Comparison of ENCODE assay signal across 26 cellular contexts in genomic region chr7:33075818-33076483, GRCh38.
"Had no signal": no experiment of that assay in that cellular context is flagged by ENCODE, and none has a peak within 500 bp of the region (broad histone marks: within the 10 kb centered on the region; RNA-seq: fewer than 3 reads in every experiment).

No MANE protein-coding gene starts in this region.

- DNase-seq: cortex of kidney; effector memory CD8-positive, alpha-beta T cell; erythroblast; esophagus squamous epithelium; foreskin melanocyte; hypothalamus; left ventricle myocardium superior; lower lobe of right lung; naive thymus-derived CD8-positive, alpha-beta T cell; nephron progenitor cell; nucleus accumbens; sigmoid colon; spleen; stimulated activated CD4-positive, alpha-beta T cell treated with anti-CD3 and anti-CD28 coated beads, Interleukin-2, amount 100 ng/mL, for 48 hours; stimulated activated CD8-positive, alpha-beta memory T cell treated with anti-CD3 and anti-CD28 coated beads, Interleukin-4, amount 100 ng/mL, for 48 hours; stimulated activated naive CD4-positive, alpha-beta T cell; stimulated activated naive CD8-positive, alpha-beta T cell treated with anti-CD3 and anti-CD28 coated beads, Interleukin-15, amount 100 ng/mL, for 72 hours; transverse colon; upper lobe of right lung had no signal

- FAIRE-seq: endometrium, keratinocyte had no signal

- H3K27ac ChIP-seq: esophagus squamous epithelium, lower lobe of right lung, prostate gland, right atrium auricular region, sigmoid colon, skin epidermis, spleen, suprapubic skin, transverse colon, upper lobe of right lung, vagina had no signal

- ATAC-seq: left ventricle myocardium superior; lower lobe of right lung; naive thymus-derived CD8-positive, alpha-beta T cell; upper lobe of right lung had no signal

- H3K4me3 ChIP-seq: esophagus squamous epithelium, lower lobe of right lung, prostate gland, right atrium auricular region, sigmoid colon, skin epidermis, spleen, suprapubic skin, transverse colon, upper lobe of right lung, vagina had no signal
